ENCODE assay signal across 20 cellular contexts in the genomic region with DNA sequence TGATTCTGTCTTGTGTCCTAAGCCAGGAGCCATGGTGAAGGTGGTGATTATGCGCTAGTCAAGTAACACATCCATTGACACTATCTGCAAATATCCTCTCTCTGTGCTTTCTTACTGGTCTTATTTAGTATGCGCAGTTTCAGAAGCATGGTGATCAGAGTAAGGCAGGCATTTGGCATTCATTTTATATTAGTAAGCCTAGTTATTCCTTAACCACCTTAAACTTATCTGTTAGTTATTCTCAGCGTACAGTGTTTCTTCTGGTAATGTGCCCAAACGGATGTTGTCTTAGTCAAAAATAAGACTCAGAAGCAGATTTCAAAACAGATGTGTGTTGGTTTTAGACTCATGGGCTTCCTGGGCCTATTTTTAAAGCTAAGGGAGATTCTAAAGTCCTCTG.
DNase-seq lines count a peak whose midpoint lies in the region; ATAC-seq and TF ChIP-seq lines count a peak whose summit lies in the region.
"Had no signal": no experiment of that assay in that cellular context is flagged by ENCODE, and none has a peak within 500 bp of the region (broad histone marks: within the 10 kb centered on the region; RNA-seq: fewer than 3 reads in every experiment).

No MANE protein-coding gene starts in this region.

- no peak overlapping the region for H3K27ac ChIP-seq in brain microvascular endothelial cell
- H3K27ac ChIP-seq: heart left ventricle, RWPE1, transverse colon had no signal

- no peaks in the 10 kb centered on the region for H3K36me3 ChIP-seq in brain microvascular endothelial cell (replicated peaks)
- H3K36me3 ChIP-seq: BE2C, heart left ventricle, transverse colon had no signal

- H3K27me3 ChIP-seq in brain microvascular endothelial cell (replicated peaks) = no peaks in the 10 kb centered on the region
- H3K27me3 ChIP-seq: BE2C, heart left ventricle, transverse colon had no signal

- no peak for TF ChIP-seq CTCF in brain microvascular endothelial cell (IDR thresholded peaks at IDR 0.05; ENCODE audit: low read depth, low read length, missing control alignments)

- in situ Hi-C loops in brain microvascular endothelial cell (cut with HindIII; ENCODE audit: low pct_ligation_motif_present, low sequenced_read_pairs) = no loop called here

- DNase-seq in brain microvascular endothelial cell = peak; percentile 0
- DNase-seq in activated CD4-positive, alpha-beta T cell treated with anti-CD3 and anti-CD28 coated beads, Interleukin-2, amount 50 U/mL, for 1 hour = no peak
- DNase-seq in T-helper 9 cell = no peak
- DNase-seq in GM03348 (ENCODE audit: low spot score) = no peak
- DNase-seq in cerebellum (ENCODE audit: low spot score) = no peak
- DNase-seq: activated CD4-positive, alpha-beta T cell treated with anti-CD3 and anti-CD28 coated beads, Interleukin-2, amount 10 ng/mL, durations not matched to agents 24 days and 14 days; activated naive CD4-positive, alpha-beta T cell; BE2C; DMS 273 treated with DMSO at 0.1 percent for 48 hours; GF-D8; heart left ventricle; NCI-H1417; NCI-H2227 treated with DMSO at 0.1 percent for 48 hours; retina; stimulated activated naive CD4-positive, alpha-beta T cell treated with Interleukin-2 at 50 U/mL for 16 hours; transverse colon had no signal

- ATAC-seq in GM19372 (IDR thresholded peaks at IDR 0.05; ENCODE audit: low read depth, unreplicated experiment) (peak; percentile 65), HG02981 (IDR thresholded peaks at IDR 0.05; ENCODE audit: unreplicated experiment) (peak; percentile 53)
- ATAC-seq: esophagus mucosa, heart left ventricle had no signal

- no peak overlapping the region for H3K4me3 ChIP-seq in brain microvascular endothelial cell (ENCODE audit: low read depth, low read length)
- H3K4me3 ChIP-seq: heart left ventricle, transverse colon had no signal
